Comparison of ENCODE assay signal across 20 cellular contexts in genomic region chr17:60128171-60128859, GRCh38. TPM values are rescaled to one million over a fixed set of nuclear protein-coding genes. Genes with fewer than 3 reads are reported as not detected.
DNase-seq lines count a peak whose midpoint lies in the region; ATAC-seq, FAIRE-seq and TF ChIP-seq lines count a peak whose summit lies in the region.
"Had no signal": no experiment of that assay in that cellular context is flagged by ENCODE, and none has a peak within 500 bp of the region (broad histone marks: within the 10 kb centered on the region; RNA-seq: fewer than 3 reads in every experiment).

No MANE protein-coding gene starts in this region.

- no peak for TF ChIP-seq CTCF in SK-N-SH (IDR thresholded peaks at IDR 0.05)

- no peak overlapping the region for H3K4me2 ChIP-seq in SK-N-SH
- peak overlapping the region in 8 of 11 experiments; percentile 18 to 65 (median 56); a peak in 16 of 22 replicates for H3K4me2 ChIP-seq in BLaER1 treated with 17β-estradiol and CSF1 and Interleukin-3, amounts not matched to agents 10 nM and 100 nM
- H3K4me2 ChIP-seq: GM23338 had no signal

- no peak overlapping the region for H3K9ac ChIP-seq in SK-N-SH
- H3K9ac ChIP-seq in BLaER1 treated with 17β-estradiol and CSF1 and Interleukin-3, amounts not matched to agents 10 nM and 100 nM: no peak overlapping the region

- H3K9me3 ChIP-seq in SK-N-SH: no peaks in the 10 kb centered on the region
- H3K9me3 ChIP-seq in BLaER1 treated with 17β-estradiol and CSF1 and Interleukin-3, amounts not matched to agents 10 nM and 100 nM (replicated peaks in 1 of 11): no peaks in the 10 kb centered on the region
- H3K9me3 ChIP-seq: BE2C had no signal

- POLR2A ChIA-PET in SK-N-SH (lab: Yijun Ruan, JAX): no interaction called here

- peaks cover 0 to under 1% of the 10 kb centered on the region in 2 experiments; a peak in 1 of 4 replicates for H3K4me1 ChIP-seq in SK-N-SH (ENCODE audit: control insufficient read depth in 1 of 2, insufficient read depth in 2 of 2, low read depth in 1 of 2, low read length in 1 of 2)
- peaks cover 4 to 26% (median 17%) of the 10 kb centered on the region in 10 experiments; a peak in 17 of 20 replicates for H3K4me1 ChIP-seq in BLaER1 treated with 17β-estradiol and CSF1 and Interleukin-3, amounts not matched to agents 10 nM and 100 nM
- H3K4me1 ChIP-seq: BE2C had no signal

- H4K20me1 ChIP-seq in SK-N-SH (ENCODE audit: insufficient read depth): no peaks in the 10 kb centered on the region
- no peaks in the 10 kb centered on the region for H4K20me1 ChIP-seq in BLaER1 treated with 17β-estradiol and CSF1 and Interleukin-3, amounts not matched to agents 10 nM and 100 nM

- TF ChIP-seq RAD21 in SK-N-SH (IDR thresholded peaks at IDR 0.05; ENCODE audit: low read length): no peak

- H3F3A ChIP-seq in SK-N-SH (replicated peaks; ENCODE audit: insufficient read depth): no peaks in the 10 kb centered on the region

- H3K27me3 ChIP-seq in SK-N-SH (ENCODE audit: insufficient read depth): no peaks in the 10 kb centered on the region
- no peaks in the 10 kb centered on the region for H3K27me3 ChIP-seq in BLaER1 treated with 17β-estradiol and CSF1 and Interleukin-3, amounts not matched to agents 10 nM and 100 nM
- H3K27me3 ChIP-seq: BE2C had no signal

- FAIRE-seq in HTR-8/SVneo (lab: Jason Lieb, UNC): no peak
- FAIRE-seq: GM12878 had no signal

- ATAC-seq in SK-N-SH treated with all-trans-retinoic acid at 6 μM for 48 hours: no peak
- ATAC-seq: GM12878, GM23338 had no signal

- no peak overlapping the region for H2AFZ ChIP-seq in SK-N-SH (ENCODE audit: low read depth)
- H2AFZ ChIP-seq: GM23338 had no signal

- H3K9me2 ChIP-seq in SK-N-SH: no peaks in the 10 kb centered on the region

- CTCF ChIA-PET in SK-N-SH (lab: Yijun Ruan, JAX): interaction anchor here (1.0 to 2.3 kb wide), 3 partner anchors 12 to 511 kb away, joined by 3 to 11 read pairs (median 3); no protein-coding TSS in a partner anchor

- DNase-seq in SK-N-SH (peak; percentile 14), mesenteric fat pad (ENCODE audit: low spot score) (peak; percentile 37), HTR-8/SVneo (ENCODE audit: insufficient read length, low spot score) (no peak), GM19240 (ENCODE audit: insufficient read length, low spot score) (no peak)
- peak; percentile 20 for DNase-seq in activated CD8-positive, alpha-beta memory T cell treated with anti-CD3 and anti-CD28 coated beads, Interleukin-2, amount 50 U/mL, for 48 hours
- no peak for DNase-seq in effector CD4-positive, alpha-beta T cell
- DNase-seq: BE2C, GDM1, HFFc6, KG1, NCI-H1092, NCI-H146, NCI-H510A treated with DMSO at 0.1 percent for 48 hours had no signal

- 86% methylated on average over 8 of the region's 8 CpGs for WGBS in SK-N-SH (ENCODE audit: low lambda C conversion rate)

- H3K36me3 ChIP-seq in SK-N-SH (replicated peaks in 1 of 2; ENCODE audit: control insufficient read depth in 1 of 2, insufficient read depth in 2 of 2, low read length in 1 of 2): peaks cover 0 to 10% of the 10 kb centered on the region in 2 experiments
- H3K36me3 ChIP-seq in BLaER1 treated with 17β-estradiol and CSF1 and Interleukin-3, amounts not matched to agents 10 nM and 100 nM: peaks cover 0 to 13% (median 0%) of the 10 kb centered on the region in 11 experiments; a peak in 5 of 22 replicates
- H3K36me3 ChIP-seq: BE2C had no signal

- H3K79me2 ChIP-seq in SK-N-SH (ENCODE audit: insufficient read depth): peaks cover 16% of the 10 kb centered on the region

- TF ChIP-seq EP300 in SK-N-SH (IDR thresholded peaks at IDR 0.05; ENCODE audit: borderline replicate concordance in 1 of 2, low read depth in 1 of 2, low read length in 1 of 2): no peak

- no peak overlapping the region for H3K27ac ChIP-seq in SK-N-SH (ENCODE audit: low read depth in 2 of 2, low read length in 1 of 2)
- no peak overlapping the region for H3K27ac ChIP-seq in BLaER1 treated with 17β-estradiol and CSF1 and Interleukin-3, amounts not matched to agents 10 nM and 100 nM
- H3K27ac ChIP-seq: 22Rv1 had no signal

- H3K4me3 ChIP-seq in SK-N-SH (ENCODE audit: low read depth in 2 of 2, low read length in 1 of 2): no peak overlapping the region
- no peak overlapping the region for H3K4me3 ChIP-seq in BLaER1 treated with 17β-estradiol and CSF1 and Interleukin-3, amounts not matched to agents 10 nM and 100 nM
- H3K4me3 ChIP-seq: GM12878, GM23338 had no signal

TF ChIP-seq in SK-N-SH, 30 proteins besides CTCF, POLR2A, EP300 and RAD21 (continues in another document):
- TF ChIP-seq RXRA (IDR thresholded peaks at IDR 0.05; ENCODE audit: borderline replicate concordance, low read depth) (no peak), FOXJ3 (CRISPR knock-in tag; IDR thresholded peaks at IDR 0.05) (no peak), SIN3A (IDR thresholded peaks at IDR 0.05; ENCODE audit: borderline replicate concordance, low read depth, low read length) (no peak), GATA2 (CRISPR knock-in tag; IDR thresholded peaks at IDR 0.05) (no peak), YY1 (IDR thresholded peaks at IDR 0.05; ENCODE audit: low read depth) (no peak), NRF1 (IDR thresholded peaks at IDR 0.05; ENCODE audit: low read depth, low read length) (no peak), EZH2phosphoT487 (IDR thresholded peaks at IDR 0.05; ENCODE audit: borderline replicate concordance, low read depth) (no peak), TAF1 (IDR thresholded peaks at IDR 0.05; ENCODE audit: borderline replicate concordance, low read depth, low read length) (no peak), NFIC (IDR thresholded peaks at IDR 0.05; ENCODE audit: borderline replicate concordance) (no peak), TCF12 (IDR thresholded peaks at IDR 0.05) (no peak)
- TF ChIP-seq, protein P1, sequence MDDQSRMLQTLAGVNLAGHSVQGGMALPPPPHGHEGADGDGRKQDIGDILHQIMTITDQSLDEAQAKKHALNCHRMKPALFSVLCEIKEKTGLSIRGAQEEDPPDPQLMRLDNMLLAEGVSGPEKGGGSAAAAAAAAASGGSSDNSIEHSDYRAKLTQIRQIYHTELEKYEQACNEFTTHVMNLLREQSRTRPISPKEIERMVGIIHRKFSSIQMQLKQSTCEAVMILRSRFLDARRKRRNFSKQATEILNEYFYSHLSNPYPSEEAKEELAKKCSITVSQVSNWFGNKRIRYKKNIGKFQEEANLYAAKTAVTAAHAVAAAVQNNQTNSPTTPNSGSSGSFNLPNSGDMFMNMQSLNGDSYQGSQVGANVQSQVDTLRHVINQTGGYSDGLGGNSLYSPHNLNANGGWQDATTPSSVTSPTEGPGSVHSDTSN (IDR thresholded peaks at IDR 0.05): no peak
- TF ChIP-seq, protein P2, sequence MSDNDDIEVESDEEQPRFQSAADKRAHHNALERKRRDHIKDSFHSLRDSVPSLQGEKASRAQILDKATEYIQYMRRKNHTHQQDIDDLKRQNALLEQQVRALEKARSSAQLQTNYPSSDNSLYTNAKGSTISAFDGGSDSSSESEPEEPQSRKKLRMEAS (IDR thresholded peaks at IDR 0.05; ENCODE audit: low read depth): no peak

TF ChIP-seq in SK-N-SH treated with all-trans-retinoic acid at 6 μM for 48 hours, 23 proteins besides CTCF, POLR2A, EP300 and RAD21:
- TF ChIP-seq ZNF8 (CRISPR knock-in tag; IDR thresholded peaks at IDR 0.05): no peak
- TF ChIP-seq, protein P3, sequence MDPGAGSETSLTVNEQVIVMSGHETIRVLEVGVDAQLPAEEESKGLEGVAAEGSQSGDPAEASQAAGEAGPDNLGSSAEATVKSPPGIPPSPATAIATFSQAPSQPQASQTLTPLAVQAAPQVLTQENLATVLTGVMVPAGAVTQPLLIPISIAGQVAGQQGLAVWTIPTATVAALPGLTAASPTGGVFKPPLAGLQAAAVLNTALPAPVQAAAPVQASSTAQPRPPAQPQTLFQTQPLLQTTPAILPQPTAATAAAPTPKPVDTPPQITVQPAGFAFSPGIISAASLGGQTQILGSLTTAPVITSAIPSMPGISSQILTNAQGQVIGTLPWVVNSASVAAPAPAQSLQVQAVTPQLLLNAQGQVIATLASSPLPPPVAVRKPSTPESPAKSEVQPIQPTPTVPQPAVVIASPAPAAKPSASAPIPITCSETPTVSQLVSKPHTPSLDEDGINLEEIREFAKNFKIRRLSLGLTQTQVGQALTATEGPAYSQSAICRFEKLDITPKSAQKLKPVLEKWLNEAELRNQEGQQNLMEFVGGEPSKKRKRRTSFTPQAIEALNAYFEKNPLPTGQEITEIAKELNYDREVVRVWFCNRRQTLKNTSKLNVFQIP (CRISPR knock-in tag; IDR thresholded peaks at IDR 0.05; ENCODE audit: borderline replicate concordance, low read depth): no peak

RNA-seq across cellular contexts. Expression of gene CA4, which starts 21.5 kb away (rescaled TPM):
- polyA plus RNA-seq in SK-N-SH (2012; rRNA removed): 0.15 and 0.21 TPM in 2 replicates
- polyA plus RNA-seq in SK-N-SH (2012; cell fraction: cytosol; rRNA removed): 0.04 and 0.10 TPM in 2 replicates
- 0.12 and 0.31 TPM in 2 replicates for polyA plus RNA-seq in SK-N-SH (2012; cell fraction: nucleus; rRNA removed)
- total RNA-seq in mesenteric fat pad: 100 TPM
- total RNA-seq: GM12878, HFFc6, M059J had no signal
- polyA plus RNA-seq: AG04450 had no signal

RNA-seq across cellular contexts. Expression of gene HEATR6, which starts 49.6 kb away (rescaled TPM):
- 26.8 and 35.0 TPM in 2 replicates for polyA plus RNA-seq in SK-N-SH (2012; rRNA removed)
- polyA plus RNA-seq in SK-N-SH (2012; cell fraction: cytosol; rRNA removed): 13.3 and 18.4 TPM in 2 replicates
- polyA plus RNA-seq in SK-N-SH (2012; cell fraction: nucleus; rRNA removed): 83.7 and 92.5 TPM in 2 replicates
- total RNA-seq in mesenteric fat pad: 10.9 TPM

Comparison
In these comparisons a context has a peak if more than half of its experiments do, and no peak if none do; other contexts are left out.
1. DNase-seq: peak in SK-N-SH (single experiment), activated CD8-positive, alpha-beta memory T cell treated with anti-CD3 and anti-CD28 coated beads, Interleukin-2, amount 50 U/mL, for 48 hours (single experiment) and mesenteric fat pad (single experiment); none in HTR-8/SVneo (single experiment), effector CD4-positive, alpha-beta T cell (single experiment) and GM19240 (single experiment).